11 cellular contexts compared by ENCODE assay signal in the genomic region with DNA sequence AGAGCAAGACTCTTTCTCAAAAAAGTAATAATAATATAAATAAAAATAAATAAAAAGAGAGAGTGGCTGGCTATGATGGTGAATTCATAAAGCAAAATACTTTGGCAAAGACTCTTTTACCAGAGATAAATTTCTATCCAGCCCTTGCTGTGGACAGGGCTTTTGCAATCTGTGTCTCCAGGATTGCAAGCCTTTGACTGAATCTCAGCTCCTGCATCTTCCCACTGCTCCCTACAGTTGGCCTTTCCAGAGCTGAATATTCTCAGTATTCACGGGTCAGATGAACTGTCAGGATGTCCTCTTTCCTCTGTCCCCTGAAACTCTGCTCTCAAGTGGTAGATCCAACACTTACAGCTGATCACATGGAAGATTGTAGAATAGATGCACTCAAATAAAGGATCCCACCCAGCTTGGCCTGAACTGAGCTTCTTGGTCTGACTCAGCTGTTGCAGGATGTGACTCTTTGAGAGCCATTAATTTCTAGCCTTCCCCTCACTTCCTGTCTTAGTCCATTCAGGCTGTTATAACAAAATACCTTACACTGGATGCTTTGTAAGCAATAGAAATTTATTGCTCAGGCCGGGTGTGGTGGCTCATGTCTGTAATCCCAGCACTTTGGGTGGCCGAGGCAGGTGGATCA.
DNase-seq lines count a peak whose midpoint lies in the region; ATAC-seq lines count a peak whose summit lies in the region.
"Had no signal": no experiment of that assay in that cellular context is flagged by ENCODE, and none has a peak within 500 bp of the region (broad histone marks: within the 10 kb centered on the region; RNA-seq: fewer than 3 reads in every experiment).

No MANE protein-coding gene starts in this region.

- ATAC-seq in GM21619 (IDR thresholded peaks at IDR 0.05; ENCODE audit: unreplicated experiment) = peak; percentile 83
- ATAC-seq: lower lobe of right lung had no signal

- DNase-seq in GM04504 (ENCODE audit: low read depth) (peak; percentile 52), HS-5 (ENCODE audit: low read depth) (peak; percentile 53), foreskin melanocyte (peak; percentile 27), DMS 273 (lab: John Stamatoyannopoulos, UW; ENCODE audit: unreplicated experiment) (no peak), epidermal melanocyte (ENCODE audit: insufficient read length, low spot score) (no peak), T1000 (lab: John Stamatoyannopoulos, UW) (no peak), G401 (ENCODE audit: low spot score) (no peak)
- DNase-seq: COR-L47, lower lobe of right lung, right cardiac atrium had no signal

- in situ Hi-C loops in G401 (cut with HindIII; ENCODE audit: low sequenced_read_pairs) = no loop called here

Comparison
In these comparisons a context has a peak if more than half of its experiments do, and no peak if none do; other contexts are left out.
1. DNase-seq: peak in GM04504 (single experiment), HS-5 (single experiment) and foreskin melanocyte (single experiment); none in DMS 273 (single experiment), epidermal melanocyte (single experiment), T1000 (single experiment) and G401 (single experiment).